In genomic region chr19:45391871-45392665, GRCh38 we compare ENCODE assay signal across 1 cellular context.
TF ChIP-seq lines count a peak whose summit lies in the region.

No MANE protein-coding gene starts in this region.

TF ChIP-seq in endothelial cell of umbilical vein, 7 proteins besides CTCF, POLR2A, EP300 and RAD21:
- no peak for TF ChIP-seq MYC (IDR thresholded peaks at IDR 0.05; ENCODE audit: low read depth, low read length)
- peak; percentile 24 for TF ChIP-seq POLR2AphosphoS5 (IDR thresholded peaks at IDR 0.05; ENCODE audit: insufficient read depth, low read depth, low read length)
